ENCODE assay signal across 8 cellular contexts in the genomic region with DNA sequence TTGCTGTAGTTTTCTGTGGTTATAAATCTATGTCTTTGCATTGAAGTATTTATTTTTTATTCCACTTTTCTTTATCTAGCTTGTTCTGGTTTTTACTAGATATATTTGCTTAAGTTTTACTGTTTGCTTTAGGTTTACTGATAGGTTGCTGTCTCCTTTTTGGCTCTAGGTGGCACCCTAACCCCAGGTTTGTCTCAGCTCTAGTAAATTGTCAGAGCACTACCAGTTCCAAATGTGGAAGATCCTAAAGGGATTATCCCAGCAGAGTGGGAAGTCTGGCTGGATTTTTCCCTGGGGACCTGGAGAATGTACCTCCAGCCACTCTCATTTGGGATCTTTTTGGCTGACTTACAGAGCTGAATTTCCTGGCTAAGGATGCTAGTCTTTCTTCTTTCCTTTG.
DNase-seq lines count a peak whose midpoint lies in the region; ATAC-seq, FAIRE-seq and TF ChIP-seq lines count a peak whose summit lies in the region.

No MANE protein-coding gene starts in this region.

- peak in 9 of 10 experiments; percentile 8 to 35 (median 20) for DNase-seq in CD4-positive, alpha-beta T cell
- DNase-seq in LNCaP clone FGC (ENCODE audit: low read depth) (peak; percentile 30), SKM-1 treated with dmso at 0.1 percent for 144 hours (lab: John Stamatoyannopoulos, UW; ENCODE audit: unreplicated experiment) (peak; percentile 10), bronchial epithelial cell (ENCODE audit: low read depth) (peak; percentile 33)
- DNase-seq in stimulated activated CD8-positive, alpha-beta memory T cell treated with anti-CD3 and anti-CD28 coated beads, Interleukin-4, amount 100 ng/mL, for 48 hours, result peak; percentile 37

- H3K9me3 Mint-ChIP-seq in CD4-positive, alpha-beta T cell, result no peaks in the 10 kb centered on the region

- no peak for ATAC-seq in CD4-positive, alpha-beta T cell (ENCODE audit: poor library complexity)
- ATAC-seq in GM18861 (IDR thresholded peaks at IDR 0.05; ENCODE audit: unreplicated experiment), result peak; percentile 80
- no peak for ATAC-seq in activated CD4-positive, CD25-positive, alpha-beta regulatory T cell treated with anti-CD3 and anti-CD28 coated beads, Interleukin-2, amount 50 U/mL, for 24 hours

- H3K4me1 Mint-ChIP-seq in CD4-positive, alpha-beta T cell (ENCODE audit: low read depth), result no peaks in the 10 kb centered on the region

- no peak for FAIRE-seq in bronchial epithelial cell (lab: Jason Lieb, UNC)

- H3K4me1 ChIP-seq in liver (ENCODE audit: control insufficient read depth in 4 of 4, insufficient read depth in 4 of 4, low read length in 3 of 4), result no peaks in the 10 kb centered on the region

- peak; percentile 69 for TF ChIP-seq CTCF in CD4-positive, alpha-beta T cell (IDR thresholded peaks at IDR 0.05)
- TF ChIP-seq CTCF in LNCaP clone FGC (IDR thresholded peaks at IDR 0.05; ENCODE audit: control insufficient read depth, extremely low read depth, insufficient read depth), result peak; percentile 49
- peak; percentile 47 for TF ChIP-seq CTCF in bronchial epithelial cell (IDR thresholded peaks at IDR 0.05; ENCODE audit: insufficient read depth, low read length, severe bottlenecking)
- TF ChIP-seq CTCF in liver (IDR thresholded peaks at IDR 0.05; ENCODE audit: low read depth, low read length, missing input control), result peak; percentile 67

- H3K27ac Mint-ChIP-seq in CD4-positive, alpha-beta T cell, result no peak overlapping the region

- no peaks in the 10 kb centered on the region for H3K27me3 Mint-ChIP-seq in CD4-positive, alpha-beta T cell

- no peak overlapping the region for H3K9ac ChIP-seq in liver (ENCODE audit: low read depth in 1 of 2, low read length in 2 of 2)

- intact Hi-C loops in CD4-positive, alpha-beta T cell (cut with DNase I, micrococcal nuclease), result loop anchor here (1.0 to 10.0 kb wide), 2 partner anchors 175 to 1746 kb away; no protein-coding TSS in a partner anchor

- CTCF ChIA-PET in CD4-positive, alpha-beta T cell (lab: Charles Lee), result interaction anchor here (1.6 kb wide), 1 partner anchor 176 kb away, joined by 10 read pairs; no protein-coding TSS in a partner anchor

- H3K4me3 ChIP-seq in LNCaP clone FGC (ENCODE audit: low read depth, low read length) (no peak overlapping the region), bronchial epithelial cell (ENCODE audit: low read depth, low read length) (no peak overlapping the region), liver (ENCODE audit: low read depth in 1 of 3, low read length in 3 of 3) (no peak overlapping the region)

- TF ChIP-seq RAD21 in liver (IDR thresholded peaks at IDR 0.05), result peak; percentile 82 to 90

- no peaks in the 10 kb centered on the region for H3K36me3 ChIP-seq in bronchial epithelial cell (ENCODE audit: control insufficient read depth, insufficient read depth, low read length)
- no peaks in the 10 kb centered on the region for H3K36me3 ChIP-seq in liver (ENCODE audit: control insufficient read depth in 4 of 4, insufficient read depth in 3 of 4, low read depth in 1 of 4, low read length in 3 of 4)

- POLR2A ChIA-PET in CD4-positive, alpha-beta T cell (lab: Charles Lee), result interaction anchor here (1.1 to 1.4 kb wide), 2 partner anchors 176 to 1620 kb away, joined by 3 to 8 read pairs; partner anchors contain the start of gene COX7B

- no peaks in the 10 kb centered on the region for H3K9me3 ChIP-seq in CD4-positive, alpha-beta T cell (ENCODE audit: control insufficient read depth, low read length)
- H3K9me3 ChIP-seq in liver (ENCODE audit: control insufficient read depth in 4 of 4, low read length in 3 of 4), result peaks cover 0 to 2% (median 0%) of the 10 kb centered on the region in 4 donors

- no peak overlapping the region for H3K4me3 Mint-ChIP-seq in CD4-positive, alpha-beta T cell

- no peaks in the 10 kb centered on the region for H3K36me3 Mint-ChIP-seq in CD4-positive, alpha-beta T cell (ENCODE audit: low read depth)

- H3K27me3 ChIP-seq in CD4-positive, alpha-beta T cell (ENCODE audit: control insufficient read depth, insufficient read depth, low read length), result no peaks in the 10 kb centered on the region
- H3K27me3 ChIP-seq in bronchial epithelial cell (ENCODE audit: control insufficient read depth, insufficient read depth, low read length), result no peaks in the 10 kb centered on the region
- no peaks in the 10 kb centered on the region for H3K27me3 ChIP-seq in liver (ENCODE audit: control insufficient read depth in 4 of 4, insufficient read depth in 4 of 4, low read length in 3 of 4)

- H3K27ac ChIP-seq in CD4-positive, alpha-beta T cell (ENCODE audit: low read depth, low read length), result no peak overlapping the region
- no peak overlapping the region for H3K27ac ChIP-seq in liver (ENCODE audit: low read depth in 1 of 2, low read length in 2 of 2)

TF ChIP-seq in liver, 16 proteins besides CTCF, POLR2A, EP300 and RAD21:
- TF ChIP-seq HNF4G (IDR thresholded peaks at IDR 0.05), result no peak
- TF ChIP-seq RXRA (IDR thresholded peaks at IDR 0.05), result no peak
